14 cellular contexts compared by ENCODE assay signal in the genomic region with DNA sequence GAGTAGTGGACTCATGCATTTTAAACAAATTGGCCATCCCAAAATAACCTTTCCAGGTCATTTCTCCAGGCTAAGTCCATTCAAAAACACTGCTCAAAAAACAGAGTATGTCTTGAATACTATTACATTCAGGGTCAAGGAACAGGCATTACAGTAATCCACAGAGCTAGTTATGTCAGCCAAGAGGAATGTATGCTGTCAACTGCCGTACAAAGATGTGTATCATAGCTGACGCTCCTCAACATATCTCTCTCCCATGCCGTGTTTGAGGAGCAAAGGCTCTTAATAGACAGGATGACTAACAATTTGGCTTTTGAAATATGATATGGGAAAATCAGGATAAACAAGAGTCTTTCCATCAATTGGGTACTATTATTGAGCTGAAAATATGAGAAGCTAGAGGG.
DNase-seq lines count a peak whose midpoint lies in the region; ATAC-seq and TF ChIP-seq lines count a peak whose summit lies in the region.
"Had no signal": no experiment of that assay in that cellular context is flagged by ENCODE, and none has a peak within 500 bp of the region (broad histone marks: within the 10 kb centered on the region; RNA-seq: fewer than 3 reads in every experiment).

No MANE protein-coding gene starts in this region.

- H2AFZ ChIP-seq in mammary epithelial cell (ENCODE audit: low read depth, low read length): no peak overlapping the region

- no peak overlapping the region for H3K18ac ChIP-seq in mesendoderm (ENCODE audit: low read length)

- no peak for TF ChIP-seq RAD21 in Ishikawa (IDR thresholded peaks at IDR 0.05; ENCODE audit: low read depth)

- H2BK15ac ChIP-seq in mesendoderm (replicated peaks; ENCODE audit: low read depth): no peak overlapping the region

- H3K9me3 ChIP-seq in mammary epithelial cell (replicated peaks; ENCODE audit: insufficient read depth, low read length): no peaks in the 10 kb centered on the region
- H3K9me3 ChIP-seq: stomach had no signal

- no peak overlapping the region for H2BK5ac ChIP-seq in mesendoderm (ENCODE audit: low read length)

- H3K27ac ChIP-seq in mammary epithelial cell (ENCODE audit: insufficient read depth, low read depth, low read length): no peak overlapping the region
- no peak overlapping the region for H3K27ac ChIP-seq in mesendoderm (ENCODE audit: low read depth, low read length)
- H3K27ac ChIP-seq: stomach had no signal

- H3K4ac ChIP-seq in mesendoderm (ENCODE audit: low read depth, low read length): no peak overlapping the region

- intact Hi-C loops in mammary epithelial cell (cut with micrococcal nuclease): loop anchor here (1.0 kb wide), 1 partner anchor 68 kb away; no protein-coding TSS in a partner anchor

- no peak overlapping the region for H2BK120ac ChIP-seq in mesendoderm (ENCODE audit: low read depth, low read length)

- dilution Hi-C loops in mammary epithelial cell (cut with HindIII; ENCODE audit: low sequenced_read_pairs): no loop called here

- no TSS peak for BruUV-seq in mammary epithelial cell (replicated peaks; lab: Mats Ljungman, UMichigan)

- H4K5ac ChIP-seq in mesendoderm (ENCODE audit: low read length): no peak overlapping the region

- H3K79me2 ChIP-seq in mammary epithelial cell (ENCODE audit: insufficient read depth, low read length) (no peaks in the 10 kb centered on the region), mesendoderm (ENCODE audit: control insufficient read depth, insufficient read depth, low read length) (no peaks in the 10 kb centered on the region)

- TF ChIP-seq EP300 in Ishikawa (IDR thresholded peaks at IDR 0.05; ENCODE audit: borderline replicate concordance): no peak

- peak overlapping the region; percentile 21 for H3K4me2 ChIP-seq in mammary epithelial cell (ENCODE audit: insufficient read depth, low read depth, low read length)
- H3K4me2 ChIP-seq in mesendoderm (ENCODE audit: low read length): no peak overlapping the region

- in situ Hi-C loops in mammary epithelial cell (cut with MboI; ENCODE audit: low sequenced_read_pairs in 2 of 2): no loop called here

- no peaks in the 10 kb centered on the region for H4K20me1 ChIP-seq in mammary epithelial cell (ENCODE audit: insufficient read depth, low read length)

- WGBS in mammary epithelial cell (ENCODE audit: low coverage, missing lambda C conversion rate): 2% methylated on average over 3 of the region's 3 CpGs
- WGBS in mesendoderm (ENCODE audit: extremely low coverage, insufficient coverage, low lambda C conversion rate): no CpG with 5 or more reads among the region's 3 CpGs

- H4K8ac ChIP-seq in mesendoderm (ENCODE audit: low read depth, low read length): no peak overlapping the region

- no peaks in the 10 kb centered on the region for H3K79me1 ChIP-seq in mesendoderm (ENCODE audit: low read length)

- H3K9ac ChIP-seq in mammary epithelial cell (ENCODE audit: insufficient read depth, low read length) (no peak overlapping the region), mesendoderm (ENCODE audit: low read length) (no peak overlapping the region)

- no peaks in the 10 kb centered on the region for H3K27me3 ChIP-seq in mammary epithelial cell (ENCODE audit: insufficient read depth, low read length)
- H3K27me3 ChIP-seq in mesendoderm (ENCODE audit: insufficient read depth, low read length, poor library complexity): no peaks in the 10 kb centered on the region
- H3K27me3 ChIP-seq: stomach had no signal

- no peaks in the 10 kb centered on the region for H3K36me3 ChIP-seq in mammary epithelial cell (ENCODE audit: insufficient read depth, low read length)
- no peaks in the 10 kb centered on the region for H3K36me3 ChIP-seq in mesendoderm (ENCODE audit: control insufficient read depth, insufficient read depth, low read length)
- H3K36me3 ChIP-seq: stomach had no signal

- H3K56ac ChIP-seq in mesendoderm (ENCODE audit: low read length): no peak overlapping the region

- DNase-seq in AG10803 (ENCODE audit: low read depth) (peak; percentile 78), mammary epithelial cell (peak; percentile 93), mesendoderm (peak; percentile 50), GOT3 (lab: John Stamatoyannopoulos, UW) (no peak)
- DNase-seq: activated CD8-positive, alpha-beta memory T cell treated with anti-CD3 and anti-CD28 coated beads, Interleukin-2, amount 50 U/mL, for 48 hours; CD4-positive, CD25-positive, alpha-beta regulatory T cell; head of caudate nucleus; NCI-H748 treated with DMSO at 0.1 percent for 48 hours; stimulated activated CD4-positive, alpha-beta T cell treated with anti-CD3 and anti-CD28 coated beads, Interleukin-1b, Interleukin-23, amount 100 ng/mL, for 48 hours; stomach had no signal

- no peak overlapping the region for H3K23ac ChIP-seq in mesendoderm (ENCODE audit: low read length)

- peaks cover 14% of the 10 kb centered on the region for H3K4me1 ChIP-seq in mammary epithelial cell (ENCODE audit: insufficient read depth, low read length)
- peaks cover 4% of the 10 kb centered on the region for H3K4me1 ChIP-seq in mesendoderm (ENCODE audit: control insufficient read depth, low read depth, low read length)
- H3K4me1 ChIP-seq: stomach had no signal

- CTCF ChIA-PET in mammary epithelial cell (lab: Charles Lee; ENCODE audit: low non-redundant PET): interaction anchor here (0.6 kb wide), 2 partner anchors 37 to 156 kb away, joined by 3 read pairs; no protein-coding TSS in a partner anchor

- no peak for ATAC-seq in GM18858 (IDR thresholded peaks at IDR 0.05; ENCODE audit: unreplicated experiment)
- ATAC-seq in HG03460 (IDR thresholded peaks at IDR 0.05; ENCODE audit: unreplicated experiment): no peak
- no peak for ATAC-seq in GM21723 (IDR thresholded peaks at IDR 0.05; ENCODE audit: unreplicated experiment)

- H2AK5ac ChIP-seq in mesendoderm (ENCODE audit: low read length): no peak overlapping the region

- TF ChIP-seq CTCF in AG10803 (conservative IDR thresholded peaks at IDR 0.05; ENCODE audit: low read length) (no peak), mammary epithelial cell (conservative IDR thresholded peaks at IDR 0.05 in 1 of 2, IDR thresholded peaks at IDR 0.05 in 1 of 2; ENCODE audit: extremely low read depth in 1 of 2, insufficient read depth in 1 of 2, low read depth in 1 of 2, low read length in 2 of 2) (no peak)

- H3K4me3 ChIP-seq in AG10803 (ENCODE audit: low read length): no peak overlapping the region
- no peak overlapping the region for H3K4me3 ChIP-seq in mammary epithelial cell (replicated peaks in 1 of 3; ENCODE audit: insufficient read depth in 1 of 3, low read depth in 2 of 3, low read length in 3 of 3)
- H3K4me3 ChIP-seq in mesendoderm (ENCODE audit: low read length): no peak overlapping the region
- H3K4me3 ChIP-seq: stomach had no signal

TF ChIP-seq in Ishikawa, 13 proteins besides CTCF, POLR2A, EP300 and RAD21:
- TF ChIP-seq TEAD4 (IDR thresholded peaks at IDR 0.05): peak; percentile 49; the same call in 1 of the 2 replicates
- TF ChIP-seq EGR1 (IDR thresholded peaks at IDR 0.05): no peak
- TF ChIP-seq, protein P1, sequence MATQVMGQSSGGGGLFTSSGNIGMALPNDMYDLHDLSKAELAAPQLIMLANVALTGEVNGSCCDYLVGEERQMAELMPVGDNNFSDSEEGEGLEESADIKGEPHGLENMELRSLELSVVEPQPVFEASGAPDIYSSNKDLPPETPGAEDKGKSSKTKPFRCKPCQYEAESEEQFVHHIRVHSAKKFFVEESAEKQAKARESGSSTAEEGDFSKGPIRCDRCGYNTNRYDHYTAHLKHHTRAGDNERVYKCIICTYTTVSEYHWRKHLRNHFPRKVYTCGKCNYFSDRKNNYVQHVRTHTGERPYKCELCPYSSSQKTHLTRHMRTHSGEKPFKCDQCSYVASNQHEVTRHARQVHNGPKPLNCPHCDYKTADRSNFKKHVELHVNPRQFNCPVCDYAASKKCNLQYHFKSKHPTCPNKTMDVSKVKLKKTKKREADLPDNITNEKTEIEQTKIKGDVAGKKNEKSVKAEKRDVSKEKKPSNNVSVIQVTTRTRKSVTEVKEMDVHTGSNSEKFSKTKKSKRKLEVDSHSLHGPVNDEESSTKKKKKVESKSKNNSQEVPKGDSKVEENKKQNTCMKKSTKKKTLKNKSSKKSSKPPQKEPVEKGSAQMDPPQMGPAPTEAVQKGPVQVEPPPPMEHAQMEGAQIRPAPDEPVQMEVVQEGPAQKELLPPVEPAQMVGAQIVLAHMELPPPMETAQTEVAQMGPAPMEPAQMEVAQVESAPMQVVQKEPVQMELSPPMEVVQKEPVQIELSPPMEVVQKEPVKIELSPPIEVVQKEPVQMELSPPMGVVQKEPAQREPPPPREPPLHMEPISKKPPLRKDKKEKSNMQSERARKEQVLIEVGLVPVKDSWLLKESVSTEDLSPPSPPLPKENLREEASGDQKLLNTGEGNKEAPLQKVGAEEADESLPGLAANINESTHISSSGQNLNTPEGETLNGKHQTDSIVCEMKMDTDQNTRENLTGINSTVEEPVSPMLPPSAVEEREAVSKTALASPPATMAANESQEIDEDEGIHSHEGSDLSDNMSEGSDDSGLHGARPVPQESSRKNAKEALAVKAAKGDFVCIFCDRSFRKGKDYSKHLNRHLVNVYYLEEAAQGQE (IDR thresholded peaks at IDR 0.05; ENCODE audit: low read depth): no peak
